17 cellular contexts compared by ENCODE assay signal in genomic region chr1:200337410-200337809, GRCh38.
A peak's percentile ranks its signal among the peaks of the same experiment; 100 is the strongest.
DNase-seq lines count a peak whose midpoint lies in the region; ATAC-seq, FAIRE-seq and TF ChIP-seq lines count a peak whose summit lies in the region.
"Had no signal": no experiment of that assay in that cellular context is flagged by ENCODE, and none has a peak within 500 bp of the region (broad histone marks: within the 10 kb centered on the region; RNA-seq: fewer than 3 reads in every experiment).

No MANE protein-coding gene starts in this region.

- H3K4me3 ChIP-seq in K562: no peak overlapping the region
- H3K4me3 ChIP-seq: gastrocnemius medialis, uterus had no signal

- no peak overlapping the region for H2AFZ ChIP-seq in K562 (ENCODE audit: low read depth, low read length)

- H3K27me3 ChIP-seq in K562 (ENCODE audit: control insufficient read depth in 2 of 2, insufficient read depth in 2 of 2, low read length in 2 of 2): peaks cover 14 to 34% of the 10 kb centered on the region in 2 experiments
- H3K27me3 ChIP-seq: gastrocnemius medialis, uterus had no signal

- H3K4me2 ChIP-seq in K562 (ENCODE audit: insufficient read depth, low read length): no peak overlapping the region

- no peaks in the 10 kb centered on the region for H3K27me3 Mint-ChIP-seq in stimulated activated naive CD8-positive, alpha-beta T cell treated with anti-CD3 and anti-CD28 coated beads, Interleukin-15, Interleukin-2, amounts not matched to agents 100 ng/mL and 50 ng/mL, for 24 hours
- no peaks in the 10 kb centered on the region for H3K27me3 Mint-ChIP-seq in IgD-negative memory B cell

- H3K9me3 Mint-ChIP-seq in stimulated activated naive CD8-positive, alpha-beta T cell treated with anti-CD3 and anti-CD28 coated beads, Interleukin-15, Interleukin-2, amounts not matched to agents 100 ng/mL and 50 ng/mL, for 24 hours: no peaks in the 10 kb centered on the region
- no peaks in the 10 kb centered on the region for H3K9me3 Mint-ChIP-seq in IgD-negative memory B cell

- H3K9me3 ChIP-seq in K562 (replicated peaks; ENCODE audit: control insufficient read depth, insufficient read depth, low read depth, low read length): no peaks in the 10 kb centered on the region
- H3K9me3 ChIP-seq: gastrocnemius medialis, uterus had no signal

- DNase-seq in stimulated activated naive CD8-positive, alpha-beta T cell treated with anti-CD3 and anti-CD28 coated beads, Interleukin-15, Interleukin-2, amounts not matched to agents 100 U/mL and 50 U/mL, for 24 hours: no peak
- DNase-seq in K562 (ENCODE audit: extremely low read depth in 1 of 4, low spot score in 3 of 4) (no peak), OCI-M1 (lab: John Stamatoyannopoulos, UW) (no peak), cerebellar nuclear complex (lab: John Stamatoyannopoulos, UW) (no peak), SK-N-DZ (ENCODE audit: low spot score) (no peak)
- DNase-seq: activated CD4-positive, CD25-positive, alpha-beta regulatory T cell treated with anti-CD3 and anti-CD28 coated beads, Interleukin-2, amount 50 U/mL, for 72 hours; activated T-cell treated with anti-CD3 and anti-CD28 coated beads, Interleukin-2, amount 50 U/mL, for 48 hours; gastrocnemius medialis; NCI-H1092 treated with DMSO at 0.1 percent for 48 hours; NK-92 treated with Interleukin-12 subunit alpha and Interleukin-12 subunit beta, amount 100 ng/mL, for 24 hours; stimulated activated CD4-positive, alpha-beta T cell treated with anti-CD3 and anti-CD28 coated beads, Interleukin-4, amount 100 ng/mL, for 1 hour; uterus had no signal

- no peak for TF ChIP-seq POLR2A in K562 (conservative IDR thresholded peaks at IDR 0.05)

- no peak for TF ChIP-seq RAD21 in K562 (CRISPR knock-in tag; conservative IDR thresholded peaks at IDR 0.05 in 1 of 2, IDR thresholded peaks at IDR 0.05 in 1 of 2)

- no peak for ATAC-seq in stimulated activated naive CD8-positive, alpha-beta T cell treated with anti-CD3 and anti-CD28 coated beads, Interleukin-15, Interleukin-2, amounts not matched to agents 100 U/mL and 50 U/mL, for 24 hours
- ATAC-seq in K562: no peak
- no peak for ATAC-seq in HG03025 (IDR thresholded peaks at IDR 0.05; ENCODE audit: low FRiP score, unreplicated experiment)
- ATAC-seq: gastrocnemius medialis had no signal

- POLR2A ChIA-PET in K562 (lab: Yijun Ruan, JAX): no interaction called here

- H3K4me1 Mint-ChIP-seq in stimulated activated naive CD8-positive, alpha-beta T cell treated with anti-CD3 and anti-CD28 coated beads, Interleukin-15, Interleukin-2, amounts not matched to agents 100 ng/mL and 50 ng/mL, for 24 hours (ENCODE audit: low read depth): peaks cover 39% of the 10 kb centered on the region
- H3K4me1 Mint-ChIP-seq in IgD-negative memory B cell: peaks cover 22 to 28% (median 27%) of the 10 kb centered on the region in 3 donors

- H3K79me2 ChIP-seq in K562 (ENCODE audit: control insufficient read depth, insufficient read depth, low read length): no peaks in the 10 kb centered on the region

- H3K36me3 ChIP-seq in K562 (ENCODE audit: control insufficient read depth, insufficient read depth, low read length): no peaks in the 10 kb centered on the region
- H3K36me3 ChIP-seq: gastrocnemius medialis, uterus had no signal

- BruUV-seq in K562 (replicated peaks; lab: Mats Ljungman, UMichigan): no TSS peak

- intact Hi-C loops in K562 (cut with micrococcal nuclease): no loop called here

- no peaks in the 10 kb centered on the region for H3K9me1 ChIP-seq in K562 (ENCODE audit: control insufficient read depth, insufficient read depth, low read length)

- no peak for FAIRE-seq in K562 (lab: Jason Lieb, UNC)
- FAIRE-seq: GM19239, keratinocyte had no signal

- H3K27ac Mint-ChIP-seq in stimulated activated naive CD8-positive, alpha-beta T cell treated with anti-CD3 and anti-CD28 coated beads, Interleukin-15, Interleukin-2, amounts not matched to agents 100 ng/mL and 50 ng/mL, for 24 hours: peak overlapping the region; percentile 71
- H3K27ac Mint-ChIP-seq in IgD-negative memory B cell: peak overlapping the region; percentile 12 to 60 (median 47)

- no peak overlapping the region for H3K27ac ChIP-seq in K562 (ENCODE audit: extremely low read depth, low read depth, low read length)
- H3K27ac ChIP-seq: gastrocnemius medialis, uterus had no signal

- TF ChIP-seq CTCF in K562 (IDR thresholded peaks at IDR 0.05 in 2 of 3, conservative IDR thresholded peaks at IDR 0.05 in 1 of 3; ENCODE audit: insufficient read depth in 2 of 3, low read depth in 1 of 3, low read length in 3 of 3): no peak

- H3K9ac ChIP-seq in K562 (ENCODE audit: insufficient read depth in 1 of 2, low read depth in 2 of 2, low read length in 2 of 2): no peak overlapping the region

- CTCF ChIA-PET in K562 (lab: Yijun Ruan, JAX; ENCODE audit: low intra/inter-chr PET ratio): no interaction called here

- TF ChIP-seq EP300 in K562 (IDR thresholded peaks at IDR 0.05; ENCODE audit: low read length): no peak

- H3K4me1 ChIP-seq in K562 (replicated peaks in 1 of 2; ENCODE audit: control insufficient read depth in 2 of 2, insufficient read depth in 2 of 2, low read length in 2 of 2): no peaks in the 10 kb centered on the region
- H3K4me1 ChIP-seq: gastrocnemius medialis, uterus had no signal

- peaks cover 3% of the 10 kb centered on the region; the same call in 1 of the 2 replicates for H4K20me1 ChIP-seq in K562 (replicated peaks; ENCODE audit: control insufficient read depth, insufficient read depth, low read length)

- in situ Hi-C loops in K562 (cut with MboI): no loop called here

- H3K4me3 Mint-ChIP-seq in stimulated activated naive CD8-positive, alpha-beta T cell treated with anti-CD3 and anti-CD28 coated beads, Interleukin-15, Interleukin-2, amounts not matched to agents 100 ng/mL and 50 ng/mL, for 24 hours: no peak overlapping the region
- H3K4me3 Mint-ChIP-seq in IgD-negative memory B cell: peak overlapping the region in 3 of 4 donors; percentile 7 to 77 (median 61)

- H3K36me3 Mint-ChIP-seq in stimulated activated naive CD8-positive, alpha-beta T cell treated with anti-CD3 and anti-CD28 coated beads, Interleukin-15, Interleukin-2, amounts not matched to agents 100 ng/mL and 50 ng/mL, for 24 hours (ENCODE audit: low read depth): no peaks in the 10 kb centered on the region
- peaks cover 1% of the 10 kb centered on the region for H3K36me3 Mint-ChIP-seq in IgD-negative memory B cell

- 2% methylated on average over 2 of the region's 2 CpGs for WGBS in K562 (ENCODE audit: insufficient coverage, low coverage, missing lambda C conversion rate)

TF ChIP-seq in K562, 482 proteins besides CTCF, POLR2A, EP300 and RAD21:
- peak; percentile 29 for TF ChIP-seq MAFG (tag; conservative IDR thresholded peaks at IDR 0.05)
- TF ChIP-seq TRIM25 (IDR thresholded peaks at IDR 0.05; ENCODE audit: borderline replicate concordance): no peak
